ENCODE assay signal across 8 cellular contexts in genomic region chr4:94207469-94208224, GRCh38. TPM values are rescaled to one million over a fixed set of nuclear protein-coding genes. Genes with fewer than 3 reads are reported as not detected.
DNase-seq lines count a peak whose midpoint lies in the region; ATAC-seq and TF ChIP-seq lines count a peak whose summit lies in the region.

Gene SMARCAD1 (plus strand): TSS chr4:94207865. CDS start chr4:94208395, 530 bp downstream.

- DNase-seq in GF-D8 (lab: John Stamatoyannopoulos, UW) = peak; percentile 87
- DNase-seq in HEK293T (ENCODE audit: extremely low spot score) = peak; percentile 86
- DNase-seq in MV-4-11 (lab: John Stamatoyannopoulos, UW) = peak; percentile 90
- peak; percentile 93 for DNase-seq in SK-MEL-5 (ENCODE audit: low read depth, low spot score)
- DNase-seq in activated naive CD4-positive, alpha-beta T cell treated with Interleukin-2 at 50 U/mL for 16 hours = peak; percentile 86
- peak; percentile 19 to 91 (median 78) for DNase-seq in substantia nigra (lab: John Stamatoyannopoulos, UW)

- POLR2A ChIA-PET in HEK293T (lab: Yijun Ruan, JAX) = interaction anchor here (0.8 to 1.2 kb wide), 3 partner anchors 15 to 61 kb away, joined by 3 to 5 read pairs (median 3); no protein-coding TSS in a partner anchor

- H3K4me1 ChIP-seq in gastroesophageal sphincter (peaks cover 4 to 23% (median 7%) of the 10 kb centered on the region in 3 donors), neutrophil (ENCODE audit: control insufficient read depth in 1 of 2, insufficient read depth in 1 of 2, low read depth in 1 of 2, low read length in 1 of 2) (peaks cover 7 to 10% of the 10 kb centered on the region in 2 experiments)

- peak; percentile 30 to 37 for TF ChIP-seq POLR2A in gastroesophageal sphincter (IDR thresholded peaks at IDR 0.05)

- ATAC-seq in gastroesophageal sphincter = peak; percentile 95

- H3K27ac ChIP-seq in gastroesophageal sphincter (peak within 1 kb of the TSS; percentile 86 to 91 (median 88)), neutrophil (peak within 1 kb of the TSS; percentile 70), substantia nigra (ENCODE audit: low read depth, low read length, poor library complexity, severe bottlenecking) (peak within 1 kb of the TSS; percentile 90)

- CTCF ChIA-PET in HEK293T (lab: Yijun Ruan, JAX) = interaction anchor here (0.5 kb wide), 1 partner anchor 39 kb away, joined by 4 read pairs; no protein-coding TSS in a partner anchor

- WGBS in gastroesophageal sphincter (ENCODE audit: low coverage in 1 of 2), 2 donors = 0 to 1% methylated on average over 34 to 36 of the region's 57 CpGs

- H3K27me3 ChIP-seq in gastroesophageal sphincter = no peaks in the 10 kb centered on the region
- H3K27me3 ChIP-seq in neutrophil = no peaks in the 10 kb centered on the region

- no peak for TF ChIP-seq EP300 in gastroesophageal sphincter (IDR thresholded peaks at IDR 0.05)

- H3K4me3 ChIP-seq in gastroesophageal sphincter (peak within 1 kb of the TSS; percentile 66 to 90), neutrophil (ENCODE audit: low read depth in 1 of 2, low read length in 1 of 2) (peak within 1 kb of the TSS; percentile 78 to 86)

- H3K9me3 ChIP-seq in gastroesophageal sphincter (peaks cover 0 to 8% (median 2%) of the 10 kb centered on the region in 3 donors), neutrophil (no peaks in the 10 kb centered on the region)

- TF ChIP-seq CTCF in gastroesophageal sphincter (IDR thresholded peaks at IDR 0.05) (peak in 2 of 4 experiments; percentile 2 to 13), neutrophil (IDR thresholded peaks at IDR 0.05) (no peak)

- H3K36me3 ChIP-seq in gastroesophageal sphincter = peaks cover 0 to 23% of the 10 kb centered on the region in 2 donors
- H3K36me3 ChIP-seq in neutrophil = no peaks in the 10 kb centered on the region

- in situ Hi-C loops in SK-MEL-5 (cut with HindIII; ENCODE audit: low pct_unique_long_range_greater_than_20kb, low sequenced_read_pairs) = no loop called here

TF ChIP-seq in HEK293T, 16 proteins besides CTCF, POLR2A, EP300 and RAD21:
- no peak for TF ChIP-seq FOXA1 (IDR thresholded peaks at IDR 0.05)
- no peak for TF ChIP-seq TARDBP (IDR thresholded peaks at IDR 0.05)
- peak; percentile 98 for TF ChIP-seq L3MBTL2 (conservative IDR thresholded peaks at IDR 0.05)
- TF ChIP-seq ZNF384 (IDR thresholded peaks at IDR 0.05) = 0 out of 2 replicates have a peak, but pooled peaks have one; percentile 15

RNA-seq across cellular contexts. Expression of gene SMARCAD1, which starts in this region (rescaled TPM):
- 40.7 TPM in 2 replicates for total RNA-seq in SK-MEL-5 (2014; rRNA removed; shearing (Covaris generic))
- 18.5 and 26.3 TPM in 2 replicates for polyA plus RNA-seq in SK-MEL-5 (2015; cell fraction: cytosol; rRNA removed)
- polyA plus RNA-seq in SK-MEL-5 (2015; cell fraction: nucleus; rRNA removed) = 125 and 143 TPM in 2 replicates
- 10 to 100 TPM; 12.8 to 25.8 (median 18.6) TPM for total RNA-seq in gastroesophageal sphincter

Comparison
In these comparisons a context has a peak if more than half of its experiments do, and no peak if none do; other contexts are left out.
1. Peak in every context shown above with its lines: DNase-seq, ATAC-seq, H3K4me3 ChIP-seq and H3K27ac ChIP-seq.